In genomic region chr21:45612096-45613019, GRCh38 we compare ENCODE assay signal across 13 cellular contexts. TPM values are rescaled to one million over a fixed set of nuclear protein-coding genes. Genes with fewer than 3 reads are reported as not detected.
DNase-seq lines count a peak whose midpoint lies in the region; ATAC-seq, FAIRE-seq and TF ChIP-seq lines count a peak whose summit lies in the region.
"Had no signal": no experiment of that assay in that cellular context is flagged by ENCODE, and none has a peak within 500 bp of the region (broad histone marks: within the 10 kb centered on the region; RNA-seq: fewer than 3 reads in every experiment).

No MANE protein-coding gene starts in this region.

- H3K9ac ChIP-seq in HepG2 (ENCODE audit: insufficient read depth, low read depth, low read length) (no peak overlapping the region), MM.1S (ENCODE audit: low read length) (no peak overlapping the region)

- H3K27me3 ChIP-seq in AG04450 (ENCODE audit: control insufficient read depth, insufficient read depth, low read length) (peaks cover 32% of the 10 kb centered on the region), HepG2 (ENCODE audit: control insufficient read depth in 1 of 2, insufficient read depth in 2 of 2, low read length in 2 of 2) (peaks cover 10 to 60% of the 10 kb centered on the region in 2 experiments), MM.1S (replicated peaks; ENCODE audit: insufficient read depth, low read length) (peaks cover 85% of the 10 kb centered on the region)

- H3F3A ChIP-seq in MM.1S (ENCODE audit: insufficient read depth, low read length): no peaks in the 10 kb centered on the region

- TF ChIP-seq POLR2A in HepG2 (IDR thresholded peaks at IDR 0.05; ENCODE audit: insufficient read depth in 1 of 2, low read depth in 2 of 2, low read length in 2 of 2): no peak

- no peak for TF ChIP-seq RAD21 in HepG2 (CRISPR knock-in tag; IDR thresholded peaks at IDR 0.05)

- POLR2A ChIA-PET in AG04450 (lab: Yijun Ruan, JAX): interaction anchor here (0.5 to 1.0 kb wide), 2 partner anchors 49 to 1023 kb away, joined by 4 read pairs; partner anchors contain the start of gene PRMT2
- POLR2A ChIA-PET in HEK293 (lab: Yijun Ruan, JAX): interaction anchor here (1.1 kb wide), 1 partner anchor 40 kb away, joined by 3 read pairs; no protein-coding TSS in a partner anchor
- POLR2A ChIA-PET in HepG2 (lab: Yijun Ruan, JAX): no interaction called here

- ATAC-seq in HepG2: peak; percentile 28; the same call in 1 of the 3 replicates
- ATAC-seq in GM21423 (IDR thresholded peaks at IDR 0.05; ENCODE audit: unreplicated experiment): no peak

- DNase-seq in AG04450 (ENCODE audit: low read depth, low spot score) (peak; percentile 67), astrocyte of the spinal cord (ENCODE audit: low read depth, low spot score) (peak; percentile 83), HepG2 (ENCODE audit: low spot score) (no peak), SIG-M5 (lab: John Stamatoyannopoulos, UW) (no peak), NCI-H1694 (lab: John Stamatoyannopoulos, UW) (no peak), MM.1S (no peak)
- DNase-seq: activated naive CD4-positive, alpha-beta T cell; DMS79; NCI-H2081 had no signal

- 0 out of 2 replicates have a peak, but pooled peaks cover 1% of the 10 kb centered on the region for H3K4me1 ChIP-seq in HEK293 (ENCODE audit: control insufficient read depth, insufficient read depth, low read length)
- peaks cover 12% of the 10 kb centered on the region for H3K4me1 ChIP-seq in HepG2 (ENCODE audit: insufficient read depth, low read length)
- no peaks in the 10 kb centered on the region for H3K4me1 ChIP-seq in MM.1S (ENCODE audit: low read length)

- no TSS peak for BruUV-seq in HepG2 (replicated peaks; lab: Mats Ljungman, UMichigan)

- H3K27ac ChIP-seq in AG04450 (ENCODE audit: low read depth, low read length) (no peak overlapping the region), HEK293 (ENCODE audit: extremely low read depth, low read depth, low read length) (no peak overlapping the region), HepG2 (ENCODE audit: extremely low read length, insufficient read depth, low read length) (no peak overlapping the region), MM.1S (ENCODE audit: low read length) (no peak overlapping the region)

- no peak overlapping the region for H3K4me2 ChIP-seq in HepG2 (ENCODE audit: low read depth, low read length)
- H3K4me2 ChIP-seq in MM.1S (ENCODE audit: low read depth, low read length): no peak overlapping the region

- H3K79me2 ChIP-seq in HepG2 (ENCODE audit: insufficient read depth, low read length) (no peaks in the 10 kb centered on the region), MM.1S (ENCODE audit: low read length) (no peaks in the 10 kb centered on the region)

- H3K9me2 ChIP-seq in MM.1S (replicated peaks; ENCODE audit: insufficient read depth, low read length): no peaks in the 10 kb centered on the region

- H3K9me3 ChIP-seq in AG04450 (ENCODE audit: control insufficient read depth, insufficient read depth, low read length) (no peaks in the 10 kb centered on the region; the same call in 1 of the 2 replicates), HEK293 (ENCODE audit: control insufficient read depth, insufficient read depth, low read depth, low read length) (no peaks in the 10 kb centered on the region), HepG2 (ENCODE audit: low read length) (no peaks in the 10 kb centered on the region), MM.1S (replicated peaks; ENCODE audit: insufficient read depth, low read length) (no peaks in the 10 kb centered on the region)

- TF ChIP-seq EP300 in HepG2 (IDR thresholded peaks at IDR 0.05; ENCODE audit: low read depth in 2 of 2, low read length in 2 of 2): no peak
- no peak for TF ChIP-seq EP300 in HepG2 (CRISPR knock-in tag; IDR thresholded peaks at IDR 0.05; ENCODE audit: borderline replicate concordance)

- H3K4me3 ChIP-seq in AG04450 (ENCODE audit: low read depth, low read length) (0 out of 2 replicates have a peak overlapping the region, but pooled peaks have one; percentile 7), HEK293 (ENCODE audit: low read depth, low read length) (no peak overlapping the region), astrocyte of the spinal cord (ENCODE audit: low read depth, low read length) (no peak overlapping the region), HepG2 (replicated peaks in 1 of 3; ENCODE audit: insufficient read depth in 1 of 3, low read depth in 2 of 3, low read length in 3 of 3) (no peak overlapping the region), MM.1S (ENCODE audit: low read length) (no peak overlapping the region)

- H2AFZ ChIP-seq in HepG2 (ENCODE audit: low read length) (no peak overlapping the region), MM.1S (ENCODE audit: low read length) (no peak overlapping the region)

- 27% methylated on average over 16 of the region's 29 CpGs for WGBS in HepG2 (ENCODE audit: low lambda C conversion rate)

- no peaks in the 10 kb centered on the region for H3K36me3 ChIP-seq in HEK293 (ENCODE audit: control insufficient read depth in 2 of 2, insufficient read depth in 1 of 2, low read length in 2 of 2)
- no peaks in the 10 kb centered on the region for H3K36me3 ChIP-seq in HepG2 (replicated peaks in 1 of 2; ENCODE audit: control insufficient read depth in 1 of 2, insufficient read depth in 2 of 2, low read length in 2 of 2)
- H3K36me3 ChIP-seq in MM.1S (replicated peaks; ENCODE audit: insufficient read depth, low read length): no peaks in the 10 kb centered on the region

- TF ChIP-seq CTCF in AG04450 (IDR thresholded peaks at IDR 0.05; ENCODE audit: low read depth, low read length) (no peak), HEK293 (tag by site-specific recombination; IDR thresholded peaks at IDR 0.05) (no peak), astrocyte of the spinal cord (IDR thresholded peaks at IDR 0.05; ENCODE audit: low read depth, low read length) (no peak), HepG2 (CRISPR knock-in tag; IDR thresholded peaks at IDR 0.05) (no peak), MM.1S (IDR thresholded peaks at IDR 0.05; ENCODE audit: low read length) (no peak)

- in situ Hi-C loops in astrocyte of the spinal cord (cut with HindIII; ENCODE audit: low sequenced_read_pairs) (no loop called here), HepG2 (cut with HindIII; ENCODE audit: extremely low pct_ligation_motif_present, low pct_unique_long_range_greater_than_20kb) (no loop called here)

- CTCF ChIA-PET in AG04450 (lab: Charles Lee) (interaction anchor here (1.2 to 2.1 kb wide), 2 partner anchors 16 to 56 kb away, joined by 3 to 7 read pairs; no protein-coding TSS in a partner anchor), HEK293 (lab: Yijun Ruan, JAX) (interaction anchor here (1.0 to 2.1 kb wide), 2 partner anchors 16 to 201 kb away, joined by 3 to 8 read pairs; no protein-coding TSS in a partner anchor), HepG2 (lab: Yijun Ruan, JAX; ENCODE audit: low intra/inter-chr PET ratio, low total read pairs) (no interaction called here)

- no peaks in the 10 kb centered on the region for H4K20me1 ChIP-seq in HepG2 (ENCODE audit: insufficient read depth, low read length)
- H4K20me1 ChIP-seq in MM.1S (ENCODE audit: insufficient read depth, low read length): no peaks in the 10 kb centered on the region

- intact Hi-C loops in HepG2 (cut with micrococcal nuclease; ENCODE audit: unreplicated experiment): no loop called here

- FAIRE-seq in HepG2 (lab: Jason Lieb, UNC): no peak
- FAIRE-seq: GM19239 had no signal

TF ChIP-seq in HEK293, 187 proteins besides CTCF, POLR2A, EP300 and RAD21 (continues in another document):
- TF ChIP-seq, protein P1, sequence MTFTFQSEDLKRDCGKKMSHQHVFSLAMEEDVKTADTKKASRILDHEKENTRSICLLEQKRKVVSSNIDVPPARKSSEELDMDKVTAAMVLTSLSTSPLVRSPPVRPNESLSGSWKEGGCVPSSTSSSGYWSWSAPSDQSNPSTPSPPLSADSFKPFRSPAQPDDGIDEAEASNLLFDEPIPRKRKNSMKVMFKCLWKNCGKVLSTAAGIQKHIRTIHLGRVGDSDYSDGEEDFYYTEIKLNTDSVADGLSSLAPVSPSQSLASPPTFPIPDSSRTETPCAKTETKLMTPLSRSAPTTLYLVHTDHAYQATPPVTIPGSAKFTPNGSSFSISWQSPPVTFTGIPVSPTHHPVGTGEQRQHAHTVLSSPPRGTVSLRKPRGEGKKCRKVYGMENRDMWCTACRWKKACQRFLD (tag by site-specific recombination; IDR thresholded peaks at IDR 0.05): no peak

TF ChIP-seq in HepG2, 621 proteins besides CTCF, POLR2A, EP300 and RAD21 (continues in another document):
- no peak for TF ChIP-seq BCL6 (CRISPR knock-in tag; IDR thresholded peaks at IDR 0.05)
- TF ChIP-seq U2AF1 (optimal IDR thresholded peaks at IDR 0.05; ENCODE audit: low read depth, low read length): no peak
- no peak for TF ChIP-seq STAT5B (CRISPR knock-in tag; IDR thresholded peaks at IDR 0.05)
- TF ChIP-seq RBM39 (IDR thresholded peaks at IDR 0.05; ENCODE audit: low read depth, low read length, poor library complexity, severe bottlenecking): no peak
- TF ChIP-seq NFYC (CRISPR knock-in tag; IDR thresholded peaks at IDR 0.05): no peak
- TF ChIP-seq YEATS4 (CRISPR knock-in tag; IDR thresholded peaks at IDR 0.05; ENCODE audit: borderline replicate concordance): no peak
- no peak for TF ChIP-seq ZBTB38 (CRISPR knock-in tag; IDR thresholded peaks at IDR 0.05)

RNA-seq across cellular contexts. Expression of gene PCBP3, which starts 31.2 kb away (rescaled TPM):
- polyA plus RNA-seq in AG04450 (2011; rRNA removed) (1.6 and 2.1 TPM in 2 replicates), HepG2 (2011; rRNA removed) (not detected in 2 replicates)
- polyA minus RNA-seq in AG04450 (2011; rRNA and poly(A)+ RNA removed): 5.0 and 5.9 TPM in 2 replicates
- total RNA-seq in HepG2 (2016; rRNA removed; fragmentation: Illumina TruSeq; extraction: Trizol): not detected in 2 replicates
- total RNA-seq in HepG2 (2016; cell fraction: cytosol; rRNA removed; fragmentation: Illumina TruSeq; extraction: Trizol; ENCODE audit: low read depth): not detected in 2 replicates
- total RNA-seq in HepG2 (2016; cell fraction: insoluble cytoplasmic fraction; rRNA removed; fragmentation: Illumina TruSeq; extraction: Trizol): not detected in 2 replicates
- not detected in 2 replicates for total RNA-seq in HepG2 (2016; cell fraction: membrane; rRNA removed; fragmentation: Illumina TruSeq; extraction: Trizol)
- not detected in 2 replicates for total RNA-seq in HepG2 (2016; cell fraction: nucleus; rRNA removed; fragmentation: Illumina TruSeq; extraction: Trizol)
- polyA plus RNA-seq in HepG2 (2011; cell fraction: cytosol; rRNA removed): not detected in 2 replicates
- not detected in 2 replicates for polyA plus RNA-seq in HepG2 (2011; cell fraction: nucleus; rRNA removed)
- polyA plus RNA-seq in HepG2 (2012): not detected in 2 replicates
- polyA plus RNA-seq in HepG2 (2016; cell fraction: cytosol; fragmentation: Illumina TruSeq; extraction: Trizol; ENCODE audit: low read depth): not detected in 2 replicates
- not detected in 2 replicates for polyA plus RNA-seq in HepG2 (2016; cell fraction: insoluble cytoplasmic fraction; fragmentation: Illumina TruSeq; extraction: Trizol; ENCODE audit: low read depth)
- not detected in 2 replicates for polyA plus RNA-seq in HepG2 (2016; cell fraction: membrane; fragmentation: Illumina TruSeq; extraction: Trizol; ENCODE audit: low read depth)
- polyA plus RNA-seq in HepG2 (2016; cell fraction: nucleus; fragmentation: Illumina TruSeq; extraction: Trizol; ENCODE audit: insufficient read depth, low read depth): not detected in 2 replicates
- polyA minus RNA-seq in HepG2 (2011; rRNA and poly(A)+ RNA removed; ENCODE audit: low replicate concordance): not detected in 2 replicates
- polyA minus RNA-seq in HepG2 (2011; cell fraction: cytosol; rRNA and poly(A)+ RNA removed): not detected in 2 replicates
- polyA minus RNA-seq in HepG2 (2011; cell fraction: nucleus; rRNA and poly(A)+ RNA removed): not detected in 2 replicates
- total RNA-seq: epithelial cell of proximal tubule had no signal

Comparison
In these comparisons a context has a peak if more than half of its experiments do, and no peak if none do; other contexts are left out.
1. DNase-seq: peak in AG04450 (single experiment) and astrocyte of the spinal cord (single experiment); none in HepG2 (single experiment), SIG-M5 (single experiment), NCI-H1694 (single experiment) and MM.1S (single experiment).